8 cellular contexts compared by ENCODE assay signal in the genomic region with DNA sequence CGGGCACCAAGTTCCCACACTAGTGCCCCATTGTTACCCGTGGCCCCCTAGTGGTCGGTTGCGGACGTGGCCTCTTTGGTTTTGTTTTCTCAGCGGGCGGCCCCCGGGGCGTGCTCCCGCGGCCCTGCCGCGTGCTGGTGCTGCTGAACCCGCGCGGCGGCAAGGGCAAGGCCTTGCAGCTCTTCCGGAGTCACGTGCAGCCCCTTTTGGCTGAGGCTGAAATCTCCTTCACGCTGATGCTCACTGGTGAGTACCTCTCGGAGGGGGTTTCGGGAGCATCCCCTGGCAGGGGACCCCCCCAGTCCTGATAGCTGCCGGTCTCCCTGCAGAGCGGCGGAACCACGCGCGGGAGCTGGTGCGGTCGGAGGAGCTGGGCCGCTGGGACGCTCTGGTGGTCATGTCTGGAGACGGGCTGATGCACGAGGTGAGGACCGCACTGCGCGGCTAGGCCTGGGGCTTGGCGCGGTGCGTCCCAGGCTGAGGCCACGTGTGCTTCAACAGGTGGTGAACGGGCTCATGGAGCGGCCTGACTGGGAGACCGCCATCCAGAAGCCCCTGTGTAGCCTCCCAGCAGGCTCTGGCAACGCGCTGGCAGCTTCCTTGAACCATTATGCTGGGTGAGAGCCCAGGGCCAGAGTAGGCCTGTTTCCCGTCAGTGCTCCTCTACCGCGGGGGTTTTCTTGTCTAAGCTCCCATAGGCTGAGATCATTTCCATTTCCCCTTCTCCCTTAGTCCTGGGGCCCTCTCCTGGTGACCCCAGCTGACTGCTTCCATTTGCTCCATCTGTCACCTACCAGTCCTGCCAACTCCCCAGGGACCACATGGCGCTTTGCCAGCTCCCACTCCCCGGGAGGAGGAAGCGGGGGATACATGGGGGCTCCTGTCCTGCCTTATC. TPM values are rescaled to one million over a fixed set of nuclear protein-coding genes. Genes with fewer than 3 reads are reported as not detected.
DNase-seq lines count a peak whose midpoint lies in the region; ATAC-seq and TF ChIP-seq lines count a peak whose summit lies in the region.

No MANE protein-coding gene starts in this region.

- H3K27ac ChIP-seq in esophagus (ENCODE audit: low read depth in 2 of 2, low read length in 1 of 2): peak overlapping the region in 1 of 2 donors; percentile 5
- H3K27ac ChIP-seq in stomach: peak overlapping the region in 3 of 5 donors; percentile 80 to 87 (median 86)

- H3K27me3 ChIP-seq in esophagus (ENCODE audit: control insufficient read depth in 1 of 2, insufficient read depth in 2 of 2, low read length in 2 of 2) (no peaks in the 10 kb centered on the region), stomach (peaks cover 0 to 29% (median 17%) of the 10 kb centered on the region in 3 donors)

- H3K27ac Mint-ChIP-seq in CD14-positive monocyte: peak overlapping the region in 3 of 7 donors; percentile 15 to 68 (median 64)
- no peak overlapping the region for H3K27ac Mint-ChIP-seq in natural killer cell treated with Interleukin-12 subunit alpha and Interleukin-12 subunit beta and Interleukin-15 and Interleukin-18, amount 100 ng/mL, for 72 hours

- WGBS in esophagus, 2 donors: 32 to 35% methylated on average over 52 of the region's 52 CpGs
- 19 to 31% (median 30%) methylated on average over 18 to 52 of the region's 52 CpGs for WGBS in stomach, 5 donors

- peak; percentile 30 for ATAC-seq in HG03521 (IDR thresholded peaks at IDR 0.05; ENCODE audit: unreplicated experiment)
- peak; percentile 26 to 35 for ATAC-seq in natural killer cell treated with Interleukin-12 subunit alpha and Interleukin-12 subunit beta and Interleukin-15 and Interleukin-18, amount 100 ng/mL, for 72 hours
- ATAC-seq in HG03108 (IDR thresholded peaks at IDR 0.05; ENCODE audit: unreplicated experiment): no peak

- no peak for TF ChIP-seq EP300 in stomach (IDR thresholded peaks at IDR 0.05)

- peaks cover 0 to 2% (median 0%) of the 10 kb centered on the region in 7 donors for H3K9me3 Mint-ChIP-seq in CD14-positive monocyte
- no peaks in the 10 kb centered on the region for H3K9me3 Mint-ChIP-seq in natural killer cell treated with Interleukin-12 subunit alpha and Interleukin-12 subunit beta and Interleukin-15 and Interleukin-18, amount 100 ng/mL, for 72 hours

- H3K4me3 Mint-ChIP-seq in CD14-positive monocyte: peak overlapping the region; percentile 81 to 85
- peak overlapping the region; percentile 44 for H3K4me3 Mint-ChIP-seq in natural killer cell treated with Interleukin-12 subunit alpha and Interleukin-12 subunit beta and Interleukin-15 and Interleukin-18, amount 100 ng/mL, for 72 hours

- H3K4me1 Mint-ChIP-seq in CD14-positive monocyte: peaks cover 24% of the 10 kb centered on the region
- peaks cover 0 to 12% of the 10 kb centered on the region in 2 donors for H3K4me1 Mint-ChIP-seq in natural killer cell treated with Interleukin-12 subunit alpha and Interleukin-12 subunit beta and Interleukin-15 and Interleukin-18, amount 100 ng/mL, for 72 hours (ENCODE audit: low read depth in 2 of 2)

- peak; percentile 87 for DNase-seq in CD14-positive monocyte (ENCODE audit: low spot score)
- DNase-seq in OCI-M1 (lab: John Stamatoyannopoulos, UW): peak; percentile 89
- DNase-seq in activated T-cell treated with anti-CD3 and anti-CD28 coated beads for 4 hours: peak; percentile 80
- peak; percentile 87 for DNase-seq in natural killer cell treated with Interleukin-12 subunit alpha and Interleukin-12 subunit beta and Interleukin-15 and Interleukin-18, amount 100 ng/mL, for 72 hours (ENCODE audit: low spot score)
- DNase-seq in stomach: peak; percentile 85

- H3K36me3 Mint-ChIP-seq in CD14-positive monocyte: peaks cover 15 to 26% of the 10 kb centered on the region in 2 donors
- no peaks in the 10 kb centered on the region for H3K36me3 Mint-ChIP-seq in natural killer cell treated with Interleukin-12 subunit alpha and Interleukin-12 subunit beta and Interleukin-15 and Interleukin-18, amount 100 ng/mL, for 72 hours

- intact Hi-C loops in CD14-positive monocyte (cut with micrococcal nuclease) (loop anchor here (2.0 to 10.0 kb wide), 3 partner anchors 31 to 119 kb away; a partner anchor contains a TSS), stomach (cut with DNase I; ENCODE audit: low total_unique reads) (no loop called here)

- H3K4me3 ChIP-seq in esophagus (ENCODE audit: low read depth in 1 of 2, low read length in 2 of 2): peak overlapping the region; percentile 65 to 69
- H3K4me3 ChIP-seq in stomach: peak overlapping the region; percentile 51 to 76 (median 60)

- H3K9me3 ChIP-seq in esophagus (ENCODE audit: control insufficient read depth in 2 of 2, insufficient read depth in 1 of 2, low read depth in 1 of 2, low read length in 1 of 2): no peaks in the 10 kb centered on the region
- H3K9me3 ChIP-seq in stomach: no peaks in the 10 kb centered on the region

- H3K4me1 ChIP-seq in esophagus (ENCODE audit: control insufficient read depth in 2 of 2, insufficient read depth in 2 of 2, low read length in 1 of 2) (peaks cover 0 to 17% of the 10 kb centered on the region in 2 donors), stomach (peaks cover 37 to 52% (median 46%) of the 10 kb centered on the region in 4 donors)

- TF ChIP-seq POLR2A in stomach (IDR thresholded peaks at IDR 0.05): no peak

- H3K36me3 ChIP-seq in esophagus (ENCODE audit: control insufficient read depth in 2 of 2, insufficient read depth in 2 of 2, low read length in 1 of 2): peaks cover 0 to 7% of the 10 kb centered on the region in 2 donors
- peaks cover 6 to 22% (median 17%) of the 10 kb centered on the region in 4 donors for H3K36me3 ChIP-seq in stomach

- H3K27me3 Mint-ChIP-seq in CD14-positive monocyte (ENCODE audit: low read depth in 3 of 3): peaks cover 2 to 17% (median 8%) of the 10 kb centered on the region in 3 donors
- H3K27me3 Mint-ChIP-seq in natural killer cell treated with Interleukin-12 subunit alpha and Interleukin-12 subunit beta and Interleukin-15 and Interleukin-18, amount 100 ng/mL, for 72 hours: no peaks in the 10 kb centered on the region

- TF ChIP-seq CTCF in CD14-positive monocyte (IDR thresholded peaks at IDR 0.05) (peak; percentile 97), stomach (IDR thresholded peaks at IDR 0.05) (peak in 5 of 7 experiments; percentile 62 to 98 (median 74))

RNA-seq across cellular contexts. Expression of a gene that starts 1.7 kb away (rescaled TPM):
- polyA plus RNA-seq in CD14-positive monocyte (10 to 100 TPM; 12.9 to 19.1 TPM), esophagus (10 to 100 TPM; 20.5 to 23.0 TPM), stomach (10 to 100 TPM in 1 of 3 donors, 1 to 10 TPM in 2; 5.8 to 10.6 (median 6.8) TPM)
- total RNA-seq in natural killer cell treated with Interleukin-12 subunit alpha and Interleukin-12 subunit beta and Interleukin-15 and Interleukin-18, amount 100 ng/mL, for 72 hours: 10 to 100 TPM; 13.9 to 14.5 TPM
- total RNA-seq in stomach: 10 to 100 TPM in 1 of 5 donors, 1 to 10 TPM in 2, under 1 TPM in 1, not detected in 1; 0.45 to 13.9 (median 3.4) TPM

RNA-seq across cellular contexts. Expression of a gene that starts 32.4 kb away (rescaled TPM):
- 10 to 100 TPM; 45.8 to 51.2 TPM for polyA plus RNA-seq in CD14-positive monocyte
- polyA plus RNA-seq in esophagus: 10 to 100 TPM; 34.8 to 43.1 TPM
- total RNA-seq in natural killer cell treated with Interleukin-12 subunit alpha and Interleukin-12 subunit beta and Interleukin-15 and Interleukin-18, amount 100 ng/mL, for 72 hours: 10 to 100 TPM; 45.0 to 57.4 TPM
- 10 to 100 TPM; 29.1 to 49.0 (median 46.4) TPM for total RNA-seq in stomach
- 10 to 100 TPM; 25.0 to 43.7 (median 25.3) TPM for polyA plus RNA-seq in stomach
